19 cellular contexts compared by ENCODE assay signal in genomic region chr12:100860611-100861010, GRCh38.
"Had no signal": no experiment of that assay in that cellular context is flagged by ENCODE, and none has a peak within 500 bp of the region (broad histone marks: within the 10 kb centered on the region; RNA-seq: fewer than 3 reads in every experiment).

No MANE protein-coding gene starts in this region.

- H3K4me3 ChIP-seq: dorsolateral prefrontal cortex, esophagus squamous epithelium, skin epidermis, tibial artery, vagina had no signal

- H3K4me1 Mint-ChIP-seq: activated CD4-positive, alpha-beta memory T cell treated with anti-CD3 and anti-CD28 coated beads, Interleukin-2, amount 10 ng/mL, durations not matched to agents 7 days and 5 days; activated naive CD8-positive, alpha-beta T cell treated with anti-CD3 and anti-CD28 coated beads for 36 hours; natural killer cell; stimulated activated naive B cell treated with anti-CD40 and anti-IgM and Interleukin-4, amounts not matched to agents 10 μg/mL and 1 μg/mL and 100 μg/mL, for 72 hours had no signal

- DNase-seq: activated CD4-positive, alpha-beta memory T cell treated with anti-CD3 and anti-CD28 coated beads, Interleukin-2, amount 10 ng/mL, durations not matched to agents 7 days and 5 days; activated CD4-positive, alpha-beta T cell treated with anti-CD3 and anti-CD28 coated beads for 4 hours; activated effector memory CD4-positive, alpha-beta T cell treated with anti-CD3 and anti-CD28 coated beads, Interleukin-2, amount 50 U/mL, for 16 hours; activated naive CD8-positive, alpha-beta T cell treated with anti-CD3 and anti-CD28 coated beads for 36 hours; activated T-cell treated with anti-CD3 and anti-CD28 coated beads, Interleukin-2, amount 50 U/mL, for 4 hours; dorsolateral prefrontal cortex; esophagus squamous epithelium; foreskin keratinocyte; head of caudate nucleus; mesendoderm; natural killer cell; right cardiac atrium; stimulated activated CD4-positive, alpha-beta T cell treated with anti-CD3 and anti-CD28 coated beads, Interleukin-15, amount 100 ng/mL, for 24 hours; stimulated activated CD4-positive, alpha-beta T cell treated with anti-CD3 and anti-CD28 coated beads, Interleukin-4, amount 100 ng/mL, for 1 hour; stimulated activated naive B cell treated with anti-CD40 and anti-IgM and Interleukin-4, amounts not matched to agents 10 μg/mL and 1 μg/mL and 100 μg/mL, for 72 hours; tibial artery had no signal

- H3K9me3 Mint-ChIP-seq: activated CD4-positive, alpha-beta memory T cell treated with anti-CD3 and anti-CD28 coated beads, Interleukin-2, amount 10 ng/mL, durations not matched to agents 7 days and 5 days; activated naive CD8-positive, alpha-beta T cell treated with anti-CD3 and anti-CD28 coated beads for 36 hours; activated T-cell treated with anti-CD3 and anti-CD28 coated beads, Interleukin-2, amount 50 U/mL, for 4 hours; T-helper 1 cell treated with Interleukin-12 subunit alpha and Interleukin-12 subunit beta and Interleukin-4 antibody, amounts not matched to agents 30 μg/mL and 1 μg/mL, for 36 hours had no signal

- H3K4me3 Mint-ChIP-seq: activated CD4-positive, alpha-beta memory T cell treated with anti-CD3 and anti-CD28 coated beads, Interleukin-2, amount 10 ng/mL, durations not matched to agents 7 days and 5 days; activated naive CD8-positive, alpha-beta T cell treated with anti-CD3 and anti-CD28 coated beads for 36 hours; activated T-cell treated with anti-CD3 and anti-CD28 coated beads, Interleukin-2, amount 50 U/mL, for 4 hours; natural killer cell; stimulated activated naive B cell treated with anti-CD40 and anti-IgM and Interleukin-4, amounts not matched to agents 10 μg/mL and 1 μg/mL and 100 μg/mL, for 72 hours; T-helper 1 cell treated with Interleukin-12 subunit alpha and Interleukin-12 subunit beta and Interleukin-4 antibody, amounts not matched to agents 30 μg/mL and 1 μg/mL, for 36 hours had no signal

- ATAC-seq: activated T-cell treated with anti-CD3 and anti-CD28 coated beads, Interleukin-2, amount 50 U/mL, for 4 hours; foreskin keratinocyte; natural killer cell; right cardiac atrium; stimulated activated naive B cell treated with anti-CD40 and anti-IgM and Interleukin-4, amounts not matched to agents 10 μg/mL and 1 μg/mL and 100 μg/mL, for 72 hours had no signal

- H3K36me3 Mint-ChIP-seq: activated naive CD8-positive, alpha-beta T cell treated with anti-CD3 and anti-CD28 coated beads for 36 hours; natural killer cell; stimulated activated naive B cell treated with anti-CD40 and anti-IgM and Interleukin-4, amounts not matched to agents 10 μg/mL and 1 μg/mL and 100 μg/mL, for 72 hours had no signal

- H3K27ac Mint-ChIP-seq: activated CD4-positive, alpha-beta memory T cell treated with anti-CD3 and anti-CD28 coated beads, Interleukin-2, amount 10 ng/mL, durations not matched to agents 7 days and 5 days; activated naive CD8-positive, alpha-beta T cell treated with anti-CD3 and anti-CD28 coated beads for 36 hours; natural killer cell; stimulated activated naive B cell treated with anti-CD40 and anti-IgM and Interleukin-4, amounts not matched to agents 10 μg/mL and 1 μg/mL and 100 μg/mL, for 72 hours; T-helper 1 cell treated with Interleukin-12 subunit alpha and Interleukin-12 subunit beta and Interleukin-4 antibody, amounts not matched to agents 30 μg/mL and 1 μg/mL, for 36 hours had no signal

- H3K27me3 Mint-ChIP-seq: activated CD4-positive, alpha-beta memory T cell treated with anti-CD3 and anti-CD28 coated beads, Interleukin-2, amount 10 ng/mL, durations not matched to agents 7 days and 5 days; activated naive CD8-positive, alpha-beta T cell treated with anti-CD3 and anti-CD28 coated beads for 36 hours had no signal
